ENCODE assay signal across 24 cellular contexts in genomic region chr22:19738664-19739447, GRCh38. TPM values are rescaled to one million over a fixed set of nuclear protein-coding genes. Genes with fewer than 3 reads are reported as not detected.
"Had no signal": no experiment of that assay in that cellular context is flagged by ENCODE, and none has a peak within 500 bp of the region (broad histone marks: within the 10 kb centered on the region; RNA-seq: fewer than 3 reads in every experiment).

No MANE protein-coding gene starts in this region.

- DNase-seq: activated CD4-positive, alpha-beta T cell treated with anti-CD3 and anti-CD28 coated beads for 4 hours; activated CD8-positive, alpha-beta memory T cell treated with anti-CD3 and anti-CD28 coated beads, Interleukin-2, amount 50 U/mL, for 48 hours; activated CD8-positive, alpha-beta T cell treated with anti-CD3 and anti-CD28 coated beads, Interleukin-2, amount 10 ng/mL, durations not matched to agents 7 days and 5 days; activated naive CD4-positive, alpha-beta T cell treated with anti-CD3 and anti-CD28 coated beads, Interleukin-2, amount 50 U/mL, for 16 hours; activated T-cell treated with anti-CD3 and anti-CD28 coated beads, Interleukin-2, amount 50 U/mL, for 1 hour; aorta; body of pancreas; central memory CD4-positive, alpha-beta T cell; MG63; MV-4-11; NCI-H1105; NCI-H1436; NCI-H1694 treated with DMSO at 0.1 percent for 48 hours; NCI-H2029 treated with DMSO at 0.1 percent for 48 hours; NCI-H510A treated with DMSO at 0.1 percent for 48 hours; NCI-H69; PC-9; SHP77 treated with DMSO at 0.1 percent for 48 hours; T-helper 1 cell had no signal

- H3K27me3 ChIP-seq: body of pancreas, MG63 had no signal

- H3K9me3 ChIP-seq: body of pancreas, MG63 had no signal

- H3K4me2 ChIP-seq: PC-9 had no signal

- H3K27ac ChIP-seq: body of pancreas, PC-9, SK-N-MC had no signal

- ATAC-seq: activated CD4-positive, CD25-positive, alpha-beta regulatory T cell treated with anti-CD3 and anti-CD28 coated beads, Interleukin-2, amount 50 U/mL, for 24 hours; activated CD8-positive, alpha-beta T cell treated with anti-CD3 and anti-CD28 coated beads, Interleukin-2, amount 10 ng/mL, durations not matched to agents 7 days and 5 days; body of pancreas had no signal

- H3K27ac Mint-ChIP-seq: activated CD8-positive, alpha-beta T cell treated with anti-CD3 and anti-CD28 coated beads, Interleukin-2, amount 10 ng/mL, durations not matched to agents 7 days and 5 days had no signal

- H3K4me1 ChIP-seq: body of pancreas had no signal

- H3K36me3 ChIP-seq: MG63 had no signal

- H2AFZ ChIP-seq: PC-9 had no signal

- H3K4me3 Mint-ChIP-seq: activated CD8-positive, alpha-beta T cell treated with anti-CD3 and anti-CD28 coated beads, Interleukin-2, amount 10 ng/mL, durations not matched to agents 7 days and 5 days had no signal

- H3K4me3 ChIP-seq: body of pancreas, MG63, PC-9, SK-N-MC had no signal

RNA-seq across cellular contexts. Expression of gene GP1BB, which starts 15.5 kb away (rescaled TPM):
- total RNA-seq: activated CD8-positive, alpha-beta T cell treated with anti-CD3 and anti-CD28 coated beads, Interleukin-2, amount 10 ng/mL, durations not matched to agents 7 days and 5 days; bronchial epithelial cell; T-helper 2 cell treated with Interferon-gamma antibody and Interleukin-4, amounts not matched to agents 100 ng/mL and 5 ng/mL, for 36 hours had no signal

RNA-seq across cellular contexts. Expression of gene TBX1, which starts 21.7 kb away (rescaled TPM):
- total RNA-seq: chondrocyte had no signal

RNA-seq across cellular contexts. Expression of gene SEPTIN5, which starts 24.6 kb away (rescaled TPM):
- total RNA-seq: T-helper 2 cell treated with Interferon-gamma antibody and Interleukin-4, amounts not matched to agents 100 ng/mL and 5 ng/mL, for 36 hours had no signal
